In genomic region chr19:3276341-3276799, GRCh38 we compare ENCODE assay signal across 8 cellular contexts.
DNase-seq lines count a peak whose midpoint lies in the region; ATAC-seq and TF ChIP-seq lines count a peak whose summit lies in the region.

No MANE protein-coding gene starts in this region.

- no peak for ATAC-seq in GM18520 (IDR thresholded peaks at IDR 0.05; ENCODE audit: unreplicated experiment)
- no peak for ATAC-seq in HG03045 (IDR thresholded peaks at IDR 0.05; ENCODE audit: unreplicated experiment)

- TF ChIP-seq CTCF in epithelial cell of esophagus (IDR thresholded peaks at IDR 0.05; ENCODE audit: insufficient read depth, low read depth, low read length, missing control alignments) = no peak

- peak; percentile 9 for DNase-seq in COLO668 (lab: John Stamatoyannopoulos, UW; ENCODE audit: unreplicated experiment)
- DNase-seq in HuH-7.5 (ENCODE audit: low spot score) = peak; percentile 84
- peak; percentile 44 for DNase-seq in activated CD4-positive, CD25-positive, alpha-beta regulatory T cell treated with anti-CD3 and anti-CD28 coated beads, Interleukin-2, amount 50 U/mL, for 72 hours
- DNase-seq in epithelial cell of esophagus (ENCODE audit: low read depth) = peak; percentile 84
- DNase-seq in stimulated activated CD4-positive, alpha-beta T cell treated with anti-CD3 and anti-CD28 coated beads, Interleukin-4, amount 100 ng/mL, for 1 hour = peak; percentile 44
- DNase-seq in GM03348 (ENCODE audit: low spot score) = no peak

- no peak overlapping the region for H3K4me3 ChIP-seq in epithelial cell of esophagus (ENCODE audit: low read length)
